In genomic region chr17:58491510-58492045, GRCh38 we compare ENCODE assay signal across 23 cellular contexts. TPM values are rescaled to one million over a fixed set of nuclear protein-coding genes. Genes with fewer than 3 reads are reported as not detected.
"Had no signal": no experiment of that assay in that cellular context is flagged by ENCODE, and none has a peak within 500 bp of the region (broad histone marks: within the 10 kb centered on the region; RNA-seq: fewer than 3 reads in every experiment).

No MANE protein-coding gene starts in this region.

- H3K27me3 ChIP-seq: MG63 had no signal

- H3K4me3 ChIP-seq: MG63 had no signal

- H3K9me3 ChIP-seq: MG63, SK-N-SH had no signal

- DNase-seq: IMR-90, Karpas-422, KG1, MG63, NCI-H1092 treated with DMSO at 0.1 percent for 48 hours, NCI-H1436, NCI-H187, NCI-H2029, NCI-H2081 treated with DMSO at 0.1 percent for 48 hours, NCI-H2171, NCI-H226, NCI-H446, NCI-H510A, NCI-H524 treated with DMSO at 0.1 percent for 48 hours, NCI-H69, NCI-H774, SHP77, SK-N-SH had no signal

- FAIRE-seq: HepG2 had no signal

- ATAC-seq: HepG2, Panc1 had no signal

- H3K27ac ChIP-seq: RWPE1 had no signal

RNA-seq across cellular contexts. Expression of gene HSF5, which starts 3.4 kb away (rescaled TPM):
- total RNA-seq: HepG2, HT1080, IMR-90, SK-MEL-5 had no signal
